In genomic region chr5:149760700-149761187, GRCh38 we compare ENCODE assay signal across 23 cellular contexts. TPM values are rescaled to one million over a fixed set of nuclear protein-coding genes. Genes with fewer than 3 reads are reported as not detected.
DNase-seq lines count a peak whose midpoint lies in the region; ATAC-seq and TF ChIP-seq lines count a peak whose summit lies in the region.
"Had no signal": no experiment of that assay in that cellular context is flagged by ENCODE, and none has a peak within 500 bp of the region (broad histone marks: within the 10 kb centered on the region; RNA-seq: fewer than 3 reads in every experiment).

No MANE protein-coding gene starts in this region.

- H3K9me3 ChIP-seq in HEK293 (ENCODE audit: control insufficient read depth, insufficient read depth, low read depth, low read length) (no peaks in the 10 kb centered on the region), RWPE2 (ENCODE audit: severe bottlenecking) (no peaks in the 10 kb centered on the region)
- H3K9me3 ChIP-seq: ovary, tibial artery had no signal

- intact Hi-C loops in activated CD4-positive, alpha-beta T cell treated with anti-CD3 and anti-CD28 coated beads, Interleukin-2, amount 10 ng/mL, durations not matched to agents 24 days and 14 days (cut with micrococcal nuclease): no loop called here

- no peak overlapping the region for H3K27ac Mint-ChIP-seq in activated CD4-positive, alpha-beta T cell treated with anti-CD3 and anti-CD28 coated beads, Interleukin-2, amount 10 ng/mL, durations not matched to agents 24 days and 14 days
- H3K27ac Mint-ChIP-seq: activated CD4-positive, alpha-beta memory T cell treated with anti-CD3 and anti-CD28 coated beads for 36 hours; activated naive CD4-positive, alpha-beta T cell treated with anti-CD3 and anti-CD28 coated beads, Interleukin-2, amount 50 U/mL, for 72 hours; endodermal cell; WTC11 had no signal

- H3K4ac ChIP-seq in mesendoderm (ENCODE audit: low read depth, low read length): no peak overlapping the region

- H3K79me1 ChIP-seq in mesendoderm (ENCODE audit: low read length): no peaks in the 10 kb centered on the region

- no peak overlapping the region for H3K4me2 ChIP-seq in mesendoderm (ENCODE audit: low read length)

- no peak overlapping the region for H2BK120ac ChIP-seq in mesendoderm (ENCODE audit: low read depth, low read length)

- H3K4me3 ChIP-seq in HEK293 (ENCODE audit: low read depth, low read length) (no peak overlapping the region), RWPE2 (ENCODE audit: severe bottlenecking) (no peak overlapping the region), mesendoderm (ENCODE audit: low read length) (no peak overlapping the region)
- H3K4me3 ChIP-seq: ovary, tibial artery had no signal

- no peak overlapping the region for H4K5ac ChIP-seq in mesendoderm (ENCODE audit: low read length)

- H3K27ac ChIP-seq in HEK293 (ENCODE audit: extremely low read depth, low read depth, low read length): no peak overlapping the region
- no peak overlapping the region for H3K27ac ChIP-seq in RWPE2 (ENCODE audit: poor library complexity, severe bottlenecking)
- H3K27ac ChIP-seq in mesendoderm (ENCODE audit: low read depth, low read length): no peak overlapping the region
- H3K27ac ChIP-seq: ovary, tibial artery had no signal

- H3K36me3 ChIP-seq in HEK293 (ENCODE audit: control insufficient read depth in 2 of 2, insufficient read depth in 1 of 2, low read length in 2 of 2) (no peaks in the 10 kb centered on the region), RWPE2 (ENCODE audit: low read depth) (no peaks in the 10 kb centered on the region), mesendoderm (ENCODE audit: control insufficient read depth, insufficient read depth, low read length) (no peaks in the 10 kb centered on the region)
- H3K36me3 ChIP-seq: ovary had no signal

- no peak overlapping the region for H3K23ac ChIP-seq in mesendoderm (ENCODE audit: low read length)

- no peaks in the 10 kb centered on the region for H3K9me3 Mint-ChIP-seq in activated CD4-positive, alpha-beta T cell treated with anti-CD3 and anti-CD28 coated beads, Interleukin-2, amount 10 ng/mL, durations not matched to agents 24 days and 14 days

- ATAC-seq in RWPE2 (ENCODE audit: low read depth) (no peak), GM19452 (IDR thresholded peaks at IDR 0.05; ENCODE audit: unreplicated experiment) (no peak)
- ATAC-seq: activated naive CD4-positive, alpha-beta T cell treated with anti-CD3 and anti-CD28 coated beads, Interleukin-2, amount 50 U/mL, for 72 hours; activated T-cell treated with anti-CD3 and anti-CD28 coated beads, Interleukin-2, amount 50 U/mL, for 4 hours; sciatic nerve; stimulated activated naive CD8-positive, alpha-beta T cell treated with anti-CD3 and anti-CD28 coated beads, Interleukin-15, Interleukin-2, amounts not matched to agents 100 U/mL and 50 U/mL, for 24 hours had no signal

- peak; percentile 72 for DNase-seq in Caki2 (ENCODE audit: low read depth)
- DNase-seq in RWPE2 (ENCODE audit: low spot score): peak; percentile 38
- DNase-seq in mesendoderm: peak; percentile 48
- no peak for DNase-seq in dedifferentiated amniotic fluid mesenchymal stem cell (ENCODE audit: extremely low spot score)
- no peak for DNase-seq in stimulated activated naive CD4-positive, alpha-beta T cell treated with Interleukin-2 at 50 U/mL for 16 hours (lab: John Stamatoyannopoulos, UW)
- no peak for DNase-seq in activated CD4-positive, alpha-beta T cell treated with anti-CD3 and anti-CD28 coated beads, Interleukin-2, amount 10 ng/mL, durations not matched to agents 24 days and 14 days
- DNase-seq: activated CD4-positive, alpha-beta memory T cell treated with anti-CD3 and anti-CD28 coated beads for 36 hours; activated T-cell treated with anti-CD3 and anti-CD28 coated beads, Interleukin-2, amount 50 U/mL, for 4 hours; COR-L47; endodermal cell; GDM1; HCEC 1CT; naive B cell; NCI-H1436 treated with DMSO at 0.1 percent for 48 hours; ovary; Right ventricle myocardium superior; stimulated activated naive CD8-positive, alpha-beta T cell treated with anti-CD3 and anti-CD28 coated beads, Interleukin-15, Interleukin-2, amounts not matched to agents 100 U/mL and 50 U/mL, for 24 hours; tibial artery had no signal

- H3K18ac ChIP-seq in mesendoderm (ENCODE audit: low read length): no peak overlapping the region

- H2BK5ac ChIP-seq in mesendoderm (ENCODE audit: low read length): no peak overlapping the region

- no peaks in the 10 kb centered on the region for H3K27me3 ChIP-seq in RWPE2 (ENCODE audit: insufficient read depth, poor library complexity, severe bottlenecking)
- no peaks in the 10 kb centered on the region for H3K27me3 ChIP-seq in mesendoderm (ENCODE audit: insufficient read depth, low read length, poor library complexity)
- H3K27me3 ChIP-seq: ovary, tibial artery had no signal

- no peak overlapping the region for H4K8ac ChIP-seq in mesendoderm (ENCODE audit: low read depth, low read length)

- CTCF ChIA-PET in HEK293 (lab: Yijun Ruan, JAX): interaction anchor here (0.6 to 1.4 kb wide), 4 partner anchors 15 to 68 kb away, joined by 3 to 4 read pairs (median 4); no protein-coding TSS in a partner anchor

- no CpG with 5 or more reads among the region's 6 CpGs for WGBS in mesendoderm (ENCODE audit: extremely low coverage, insufficient coverage, low lambda C conversion rate)

- H3K9ac ChIP-seq in mesendoderm (ENCODE audit: low read length): no peak overlapping the region

- POLR2A ChIA-PET in HEK293 (lab: Yijun Ruan, JAX): interaction anchor here (1.6 kb wide), 1 partner anchor 29 kb away, joined by 3 read pairs; no protein-coding TSS in a partner anchor

- peaks cover 7% of the 10 kb centered on the region for H3K36me3 Mint-ChIP-seq in activated CD4-positive, alpha-beta T cell treated with anti-CD3 and anti-CD28 coated beads, Interleukin-2, amount 10 ng/mL, durations not matched to agents 24 days and 14 days (ENCODE audit: low read depth)

- H2BK15ac ChIP-seq in mesendoderm (replicated peaks; ENCODE audit: low read depth): no peak overlapping the region

- no peak overlapping the region for H2AK5ac ChIP-seq in mesendoderm (ENCODE audit: low read length)

- TF ChIP-seq CTCF in HEK293 (tag by site-specific recombination; IDR thresholded peaks at IDR 0.05) (no peak), RWPE2 (IDR thresholded peaks at IDR 0.05; ENCODE audit: poor library complexity, severe bottlenecking) (no peak)

- H3K79me2 ChIP-seq in mesendoderm (ENCODE audit: control insufficient read depth, insufficient read depth, low read length): no peaks in the 10 kb centered on the region

- H3K4me1 ChIP-seq in HEK293 (ENCODE audit: control insufficient read depth, insufficient read depth, low read length) (peaks cover 4% of the 10 kb centered on the region), RWPE2 (ENCODE audit: insufficient read depth, poor library complexity, severe bottlenecking) (peaks cover 13% of the 10 kb centered on the region), mesendoderm (ENCODE audit: control insufficient read depth, low read depth, low read length) (no peaks in the 10 kb centered on the region)
- H3K4me1 ChIP-seq: tibial artery had no signal

- H3K56ac ChIP-seq in mesendoderm (ENCODE audit: low read length): no peak overlapping the region

- in situ Hi-C loops in Caki2 (cut with HindIII; ENCODE audit: low pct_unique_long_range_greater_than_20kb, low sequenced_read_pairs): no loop called here

- H3K27me3 Mint-ChIP-seq in activated CD4-positive, alpha-beta T cell treated with anti-CD3 and anti-CD28 coated beads, Interleukin-2, amount 10 ng/mL, durations not matched to agents 24 days and 14 days: no peaks in the 10 kb centered on the region
- H3K27me3 Mint-ChIP-seq: activated CD4-positive, alpha-beta memory T cell treated with anti-CD3 and anti-CD28 coated beads for 36 hours; naive B cell had no signal

- H3K4me3 Mint-ChIP-seq in activated CD4-positive, alpha-beta T cell treated with anti-CD3 and anti-CD28 coated beads, Interleukin-2, amount 10 ng/mL, durations not matched to agents 24 days and 14 days: no peak overlapping the region
- H3K4me3 Mint-ChIP-seq: activated CD4-positive, alpha-beta memory T cell treated with anti-CD3 and anti-CD28 coated beads for 36 hours; activated T-cell treated with anti-CD3 and anti-CD28 coated beads, Interleukin-2, amount 50 U/mL, for 4 hours; endodermal cell; naive B cell; WTC11 had no signal

- H3K4me1 Mint-ChIP-seq in activated CD4-positive, alpha-beta T cell treated with anti-CD3 and anti-CD28 coated beads, Interleukin-2, amount 10 ng/mL, durations not matched to agents 24 days and 14 days: peaks cover 4% of the 10 kb centered on the region
- H3K4me1 Mint-ChIP-seq: endodermal cell had no signal

TF ChIP-seq in HEK293, 187 proteins besides CTCF, POLR2A, EP300 and RAD21 (continues in another document):
- TF ChIP-seq ZNF548 (tag by site-specific recombination; IDR thresholded peaks at IDR 0.05) (no peak), ZNF621 (tag by site-specific recombination; IDR thresholded peaks at IDR 0.05) (no peak), ZNF266 (tag by site-specific recombination; IDR thresholded peaks at IDR 0.05; ENCODE audit: low read depth) (no peak), ZIC2 (tag by site-specific recombination; IDR thresholded peaks at IDR 0.05) (0 out of 2 replicates have a peak, but pooled peaks have one; percentile 22), PATZ1 (tag by site-specific recombination; IDR thresholded peaks at IDR 0.05) (no peak), ZNF561 (tag by site-specific recombination; IDR thresholded peaks at IDR 0.05; ENCODE audit: borderline replicate concordance) (no peak)

RNA-seq across cellular contexts. Expression of gene PPARGC1B, which starts 30.6 kb away (rescaled TPM):
- total RNA-seq in Caki2 (2014; rRNA removed; shearing (Covaris generic); ENCODE audit: low replicate concordance): 0.17 and 0.43 TPM in 2 replicates
- 2.4 TPM for polyA plus RNA-seq in mesendoderm (2013, experiment 1 of 2)
- 2.6 TPM for polyA plus RNA-seq in mesendoderm (2013, experiment 2 of 2)
- 10.5 and 10.6 TPM in 2 replicates for total RNA-seq in activated CD4-positive, alpha-beta T cell treated with anti-CD3 and anti-CD28 coated beads, Interleukin-2, amount 10 ng/mL, durations not matched to agents 24 days and 14 days

Comparison
In these comparisons a context has a peak if more than half of its experiments do, and no peak if none do; other contexts are left out.
1. DNase-seq: peak in Caki2 (single experiment), RWPE2 (single experiment) and mesendoderm (single experiment); none in dedifferentiated amniotic fluid mesenchymal stem cell (single experiment), stimulated activated naive CD4-positive, alpha-beta T cell treated with Interleukin-2 at 50 U/mL for 16 hours (single experiment) and activated CD4-positive, alpha-beta T cell treated with anti-CD3 and anti-CD28 coated beads, Interleukin-2, amount 10 ng/mL, durations not matched to agents 24 days and 14 days (single experiment).